Comparison of ENCODE assay signal across 17 cellular contexts in the genomic region with DNA sequence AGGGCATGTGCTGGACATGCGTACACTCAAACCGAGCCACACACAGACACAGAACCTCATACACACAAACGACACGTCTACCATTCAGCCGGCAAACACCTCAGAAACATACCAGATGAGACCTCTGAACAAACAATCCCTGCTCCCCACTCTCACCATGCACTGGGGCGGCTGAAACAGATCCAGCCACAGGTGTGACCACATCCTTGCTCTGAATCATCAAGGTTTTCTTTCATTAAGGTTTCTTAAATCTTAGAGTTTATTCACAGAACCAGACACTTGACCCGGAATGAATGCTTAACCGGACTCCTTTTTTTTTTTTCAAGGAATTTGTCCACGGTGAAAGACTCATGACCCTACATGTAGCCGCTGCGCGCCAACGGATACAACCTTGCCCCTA. TPM values are rescaled to one million over a fixed set of nuclear protein-coding genes. Genes with fewer than 3 reads are reported as not detected.
A peak's percentile ranks its signal among the peaks of the same experiment; 100 is the strongest.
DNase-seq lines count a peak whose midpoint lies in the region; ATAC-seq and TF ChIP-seq lines count a peak whose summit lies in the region.
"Had no signal": no experiment of that assay in that cellular context is flagged by ENCODE, and none has a peak within 500 bp of the region (broad histone marks: within the 10 kb centered on the region; RNA-seq: fewer than 3 reads in every experiment).

No MANE protein-coding gene starts in this region.

- H3K36me3 ChIP-seq in neural progenitor cell = no peaks in the 10 kb centered on the region

- H4K20me1 ChIP-seq in neural progenitor cell (ENCODE audit: low read depth) = no peaks in the 10 kb centered on the region

- no peaks in the 10 kb centered on the region for H3K9me3 Mint-ChIP-seq in neural progenitor cell
- H3K9me3 Mint-ChIP-seq: T-helper 2 cell treated with Interferon-gamma antibody and Interleukin-4, amounts not matched to agents 5 μg/mL and 100 μg/mL, for 36 hours had no signal

- H3K4me1 Mint-ChIP-seq in T-helper 17 cell = peaks cover 13% of the 10 kb centered on the region
- no peaks in the 10 kb centered on the region for H3K4me1 Mint-ChIP-seq in neural progenitor cell
- H3K4me1 Mint-ChIP-seq: CD14-positive monocyte had no signal

- H2AFZ ChIP-seq in neural progenitor cell (replicated peaks) = no peak overlapping the region

- no peak overlapping the region for H3K9ac ChIP-seq in neural progenitor cell

- H3K4me2 ChIP-seq in neural progenitor cell = no peak overlapping the region

- H3K4me3 ChIP-seq in GM12865 (ENCODE audit: low read depth, low read length) (no peak overlapping the region), neural progenitor cell (no peak overlapping the region), foreskin fibroblast (ENCODE audit: low read depth in 1 of 2, low read length in 2 of 2) (no peak overlapping the region), dorsolateral prefrontal cortex (no peak overlapping the region)

- intact Hi-C loops in dorsolateral prefrontal cortex (cut with DNase I) = no loop called here

- H3K4me3 Mint-ChIP-seq in T-helper 17 cell (no peak overlapping the region), neural progenitor cell (no peak overlapping the region)
- H3K4me3 Mint-ChIP-seq: CD14-positive monocyte; T-helper 2 cell treated with Interferon-gamma antibody and Interleukin-4, amounts not matched to agents 5 μg/mL and 100 μg/mL, for 36 hours had no signal

- H3K27ac ChIP-seq in neural progenitor cell (no peak overlapping the region), dorsolateral prefrontal cortex (no peak overlapping the region)

- H3K9me3 ChIP-seq in T-helper 17 cell (ENCODE audit: control insufficient read depth, low read length, poor library complexity, severe bottlenecking) (no peaks in the 10 kb centered on the region), neural progenitor cell (ENCODE audit: low read depth) (no peaks in the 10 kb centered on the region)

- no peaks in the 10 kb centered on the region for H3F3A ChIP-seq in neural progenitor cell (ENCODE audit: low read depth)

- DNase-seq in GM12865 (ENCODE audit: low read depth) (peak; percentile 23), T-helper 17 cell (no peak), activated T-helper 1 cell treated with Interleukin-2 at 50 U/mL for 16 hours (ENCODE audit: low read depth) (peak; percentile 15), neural progenitor cell (ENCODE audit: low spot score) (no peak), foreskin fibroblast (no peak), dorsolateral prefrontal cortex (no peak)
- DNase-seq: cerebellar nuclear complex, head of caudate nucleus, Karpas-422, NCI-H146, NCI-H526 had no signal

- H3K27ac Mint-ChIP-seq in T-helper 17 cell (peak overlapping the region; percentile 54), neural progenitor cell (peak overlapping the region; percentile 53)
- H3K27ac Mint-ChIP-seq: T-helper 2 cell treated with Interferon-gamma antibody and Interleukin-4, amounts not matched to agents 5 μg/mL and 100 μg/mL, for 36 hours had no signal

- H3K27me3 Mint-ChIP-seq in T-helper 17 cell (no peaks in the 10 kb centered on the region), neural progenitor cell (ENCODE audit: insufficient read depth, low read depth) (peaks cover 3% of the 10 kb centered on the region)

- TF ChIP-seq CTCF in GM12865 (IDR thresholded peaks at IDR 0.05; ENCODE audit: insufficient read depth, low read depth, low read length, missing control alignments) = no peak
- TF ChIP-seq CTCF in neural progenitor cell (IDR thresholded peaks at IDR 0.05) = no peak
- no peak for TF ChIP-seq CTCF in foreskin fibroblast (IDR thresholded peaks at IDR 0.05; ENCODE audit: low read depth, low read length)
- no peak for TF ChIP-seq CTCF in dorsolateral prefrontal cortex (IDR thresholded peaks at IDR 0.05 in 54 of 56, conservative IDR thresholded peaks at IDR 0.05 in 2 of 56; ENCODE audit: low read depth in 1 of 56, partially characterized antibody in 56 of 56)

- no peaks in the 10 kb centered on the region for H3K4me1 ChIP-seq in neural progenitor cell

- H3K79me2 ChIP-seq in neural progenitor cell (ENCODE audit: low read depth) = no peaks in the 10 kb centered on the region

- peak; percentile 88 for ATAC-seq in T-helper 17 cell
- ATAC-seq in HG03045 (IDR thresholded peaks at IDR 0.05; ENCODE audit: unreplicated experiment) = no peak
- no peak for ATAC-seq in GM21447 (IDR thresholded peaks at IDR 0.05; ENCODE audit: unreplicated experiment)

- H3K27me3 ChIP-seq in neural progenitor cell (no peaks in the 10 kb centered on the region), dorsolateral prefrontal cortex (no peaks in the 10 kb centered on the region)

- H3K36me3 Mint-ChIP-seq in T-helper 17 cell (ENCODE audit: low read depth) (no peaks in the 10 kb centered on the region), neural progenitor cell (no peaks in the 10 kb centered on the region)
- H3K36me3 Mint-ChIP-seq: CD14-positive monocyte had no signal

RNA-seq across cellular contexts. Expression of gene TERT, which starts 26.2 kb away (rescaled TPM):
- total RNA-seq in T-helper 17 cell (under 1 TPM; 0.10 to 0.80 TPM), neural progenitor cell (ENCODE audit: low replicate concordance) (2.4 and 14.8 TPM in 2 replicates), dorsolateral prefrontal cortex (1 to 10 TPM in 15 of 120 experiments, under 1 TPM in 41, not detected in 64; 0.11 to 2.9 (median 0.49) TPM)
- total RNA-seq: kidney epithelial cell had no signal

RNA-seq across cellular contexts. Expression of gene SLC6A18, which starts 43.5 kb away (rescaled TPM):
- not detected for total RNA-seq in T-helper 17 cell
- not detected in 2 replicates for total RNA-seq in neural progenitor cell (ENCODE audit: low replicate concordance)
- not detected for total RNA-seq in dorsolateral prefrontal cortex
- total RNA-seq: kidney epithelial cell, pulmonary artery endothelial cell had no signal

Comparison
In these comparisons a context has a peak if more than half of its experiments do, and no peak if none do; other contexts are left out.
1. DNase-seq: peak in GM12865 (single experiment) and activated T-helper 1 cell treated with Interleukin-2 at 50 U/mL for 16 hours (single experiment); none in T-helper 17 cell (0 of 3), neural progenitor cell (single experiment), foreskin fibroblast (0 of 2) and dorsolateral prefrontal cortex (0 of 10).